In the genomic region with DNA sequence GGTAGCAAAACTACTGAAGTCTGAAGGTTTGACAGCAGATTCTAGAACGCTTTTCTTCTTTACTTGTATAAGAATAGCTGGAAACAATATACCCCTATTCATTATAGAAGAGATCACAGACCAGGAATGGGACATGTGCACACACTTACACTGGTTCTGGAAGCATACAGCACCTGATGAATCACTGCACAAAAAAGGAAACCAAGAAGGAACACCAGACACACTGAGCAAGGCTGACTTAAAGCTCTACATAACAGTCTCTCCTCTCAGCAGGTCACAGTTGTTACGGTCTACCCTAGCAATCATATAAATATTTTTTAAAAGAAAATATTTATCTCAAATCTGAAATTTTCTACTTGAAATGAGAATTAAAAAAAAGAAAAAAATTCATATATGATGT, we compare ENCODE assay signal across 2 cellular contexts.
TF ChIP-seq lines count a peak whose summit lies in the region.

No MANE protein-coding gene starts in this region.

TF ChIP-seq in HEK293, 187 proteins besides CTCF, POLR2A, EP300 and RAD21 (continued from another document):
- TF ChIP-seq ZBTB17 (tag by site-specific recombination; IDR thresholded peaks at IDR 0.05) (no peak), ZNF624 (tag by site-specific recombination; IDR thresholded peaks at IDR 0.05) (no peak), GLI2 (tag by site-specific recombination; IDR thresholded peaks at IDR 0.05; ENCODE audit: borderline replicate concordance, low read depth) (no peak), ZNF623 (tag by site-specific recombination; IDR thresholded peaks at IDR 0.05) (no peak), ZNF10 (tag by site-specific recombination; IDR thresholded peaks at IDR 0.05) (peak; percentile 95), ZNF600 (tag by site-specific recombination; IDR thresholded peaks at IDR 0.05) (peak; percentile 91), ZNF423 (tag by site-specific recombination; IDR thresholded peaks at IDR 0.05) (no peak), ZNF510 (tag by site-specific recombination; IDR thresholded peaks at IDR 0.05; ENCODE audit: insufficient replicate concordance) (no peak), ZFP41 (tag by site-specific recombination; IDR thresholded peaks at IDR 0.05; ENCODE audit: borderline replicate concordance) (no peak)

TF ChIP-seq in K562, 482 proteins besides CTCF, POLR2A, EP300 and RAD21 (continued from another document):
- TF ChIP-seq, protein P1, sequence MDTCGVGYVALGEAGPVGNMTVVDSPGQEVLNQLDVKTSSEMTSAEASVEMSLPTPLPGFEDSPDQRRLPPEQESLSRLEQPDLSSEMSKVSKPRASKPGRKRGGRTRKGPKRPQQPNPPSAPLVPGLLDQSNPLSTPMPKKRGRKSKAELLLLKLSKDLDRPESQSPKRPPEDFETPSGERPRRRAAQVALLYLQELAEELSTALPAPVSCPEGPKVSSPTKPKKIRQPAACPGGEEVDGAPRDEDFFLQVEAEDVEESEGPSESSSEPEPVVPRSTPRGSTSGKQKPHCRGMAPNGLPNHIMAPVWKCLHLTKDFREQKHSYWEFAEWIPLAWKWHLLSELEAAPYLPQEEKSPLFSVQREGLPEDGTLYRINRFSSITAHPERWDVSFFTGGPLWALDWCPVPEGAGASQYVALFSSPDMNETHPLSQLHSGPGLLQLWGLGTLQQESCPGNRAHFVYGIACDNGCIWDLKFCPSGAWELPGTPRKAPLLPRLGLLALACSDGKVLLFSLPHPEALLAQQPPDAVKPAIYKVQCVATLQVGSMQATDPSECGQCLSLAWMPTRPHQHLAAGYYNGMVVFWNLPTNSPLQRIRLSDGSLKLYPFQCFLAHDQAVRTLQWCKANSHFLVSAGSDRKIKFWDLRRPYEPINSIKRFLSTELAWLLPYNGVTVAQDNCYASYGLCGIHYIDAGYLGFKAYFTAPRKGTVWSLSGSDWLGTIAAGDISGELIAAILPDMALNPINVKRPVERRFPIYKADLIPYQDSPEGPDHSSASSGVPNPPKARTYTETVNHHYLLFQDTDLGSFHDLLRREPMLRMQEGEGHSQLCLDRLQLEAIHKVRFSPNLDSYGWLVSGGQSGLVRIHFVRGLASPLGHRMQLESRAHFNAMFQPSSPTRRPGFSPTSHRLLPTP (IDR thresholded peaks at IDR 0.05; ENCODE audit: borderline replicate concordance, extremely low read depth, insufficient read length), result no peak
- TF ChIP-seq KLF16 (IDR thresholded peaks at IDR 0.05), result no peak
- no peak for TF ChIP-seq SMAD3 (CRISPR knock-in tag; conservative IDR thresholded peaks at IDR 0.05)
- TF ChIP-seq RFX1 (IDR thresholded peaks at IDR 0.05), result no peak
- no peak for TF ChIP-seq EHMT2 (IDR thresholded peaks at IDR 0.05)
- TF ChIP-seq, protein P2, sequence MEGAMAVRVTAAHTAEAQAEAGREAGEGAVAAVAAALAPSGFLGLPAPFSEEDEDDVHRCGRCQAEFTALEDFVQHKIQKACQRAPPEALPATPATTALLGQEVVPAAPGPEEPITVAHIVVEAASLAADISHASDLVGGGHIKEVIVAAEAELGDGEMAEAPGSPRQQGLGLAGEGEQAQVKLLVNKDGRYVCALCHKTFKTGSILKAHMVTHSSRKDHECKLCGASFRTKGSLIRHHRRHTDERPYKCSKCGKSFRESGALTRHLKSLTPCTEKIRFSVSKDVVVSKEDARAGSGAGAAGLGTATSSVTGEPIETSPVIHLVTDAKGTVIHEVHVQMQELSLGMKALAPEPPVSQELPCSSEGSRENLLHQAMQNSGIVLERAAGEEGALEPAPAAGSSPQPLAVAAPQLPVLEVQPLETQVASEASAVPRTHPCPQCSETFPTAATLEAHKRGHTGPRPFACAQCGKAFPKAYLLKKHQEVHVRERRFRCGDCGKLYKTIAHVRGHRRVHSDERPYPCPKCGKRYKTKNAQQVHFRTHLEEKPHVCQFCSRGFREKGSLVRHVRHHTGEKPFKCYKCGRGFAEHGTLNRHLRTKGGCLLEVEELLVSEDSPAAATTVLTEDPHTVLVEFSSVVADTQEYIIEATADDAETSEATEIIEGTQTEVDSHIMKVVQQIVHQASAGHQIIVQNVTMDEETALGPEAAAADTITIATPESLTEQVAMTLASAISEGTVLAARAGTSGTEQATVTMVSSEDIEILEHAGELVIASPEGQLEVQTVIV (CRISPR knock-in tag; IDR thresholded peaks at IDR 0.05; ENCODE audit: borderline replicate concordance), result no peak
- no peak for TF ChIP-seq SMARCE1 (IDR thresholded peaks at IDR 0.05)
- no peak for TF ChIP-seq JUND (IDR thresholded peaks at IDR 0.05; ENCODE audit: borderline replicate concordance, low read depth, low read length)
- TF ChIP-seq JUND (tag; IDR thresholded peaks at IDR 0.05; ENCODE audit: borderline replicate concordance, low read depth, low read length), result no peak
- TF ChIP-seq BRD4 (IDR thresholded peaks at IDR 0.05), result no peak
- TF ChIP-seq ATF7 (IDR thresholded peaks at IDR 0.05), result no peak
- TF ChIP-seq ZC3H11A (IDR thresholded peaks at IDR 0.05; ENCODE audit: low read depth, low read length), result no peak
- no peak for TF ChIP-seq RB1 (IDR thresholded peaks at IDR 0.05; ENCODE audit: low read depth)
- TF ChIP-seq BCL6 (CRISPR knock-in tag; IDR thresholded peaks at IDR 0.05), result no peak
- TF ChIP-seq ZNF507 (tag; conservative IDR thresholded peaks at IDR 0.05), result no peak
- TF ChIP-seq, protein P3, sequence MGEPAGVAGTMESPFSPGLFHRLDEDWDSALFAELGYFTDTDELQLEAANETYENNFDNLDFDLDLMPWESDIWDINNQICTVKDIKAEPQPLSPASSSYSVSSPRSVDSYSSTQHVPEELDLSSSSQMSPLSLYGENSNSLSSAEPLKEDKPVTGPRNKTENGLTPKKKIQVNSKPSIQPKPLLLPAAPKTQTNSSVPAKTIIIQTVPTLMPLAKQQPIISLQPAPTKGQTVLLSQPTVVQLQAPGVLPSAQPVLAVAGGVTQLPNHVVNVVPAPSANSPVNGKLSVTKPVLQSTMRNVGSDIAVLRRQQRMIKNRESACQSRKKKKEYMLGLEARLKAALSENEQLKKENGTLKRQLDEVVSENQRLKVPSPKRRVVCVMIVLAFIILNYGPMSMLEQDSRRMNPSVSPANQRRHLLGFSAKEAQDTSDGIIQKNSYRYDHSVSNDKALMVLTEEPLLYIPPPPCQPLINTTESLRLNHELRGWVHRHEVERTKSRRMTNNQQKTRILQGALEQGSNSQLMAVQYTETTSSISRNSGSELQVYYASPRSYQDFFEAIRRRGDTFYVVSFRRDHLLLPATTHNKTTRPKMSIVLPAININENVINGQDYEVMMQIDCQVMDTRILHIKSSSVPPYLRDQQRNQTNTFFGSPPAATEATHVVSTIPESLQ (CRISPR knock-in tag; IDR thresholded peaks at IDR 0.05), result no peak
